In genomic region chr5:95962785-95963184, GRCh38 we compare ENCODE assay signal across 8 cellular contexts. TPM values are rescaled to one million over a fixed set of nuclear protein-coding genes. Genes with fewer than 3 reads are reported as not detected.
DNase-seq lines count a peak whose midpoint lies in the region; ATAC-seq, FAIRE-seq and TF ChIP-seq lines count a peak whose summit lies in the region.

No MANE protein-coding gene starts in this region.

- FAIRE-seq in urothelium cell line (lab: Jason Lieb, UNC): no peak

- peak overlapping the region in 1 of 2 experiments; percentile 83 for H2BK12ac ChIP-seq in mesenchymal stem cell (ENCODE audit: low read length in 2 of 2)

- WGBS in mesenchymal stem cell: 55% methylated on average over 4 of the region's 6 CpGs

- H3K4me3 Mint-ChIP-seq in activated naive CD4-positive, alpha-beta T cell treated with anti-CD3 and anti-CD28 coated beads, Interleukin-2, amount 50 U/mL, for 24 hours: peak overlapping the region; percentile 95

- TF ChIP-seq CTCF in brain microvascular endothelial cell (IDR thresholded peaks at IDR 0.05; ENCODE audit: low read depth, low read length, missing control alignments): no peak

- no peaks in the 10 kb centered on the region for H3K27me3 ChIP-seq in brain microvascular endothelial cell (replicated peaks)
- no peaks in the 10 kb centered on the region for H3K27me3 ChIP-seq in mesenchymal stem cell (ENCODE audit: control insufficient read depth in 1 of 2, insufficient read depth in 1 of 2, low read length in 2 of 2)

- H3K18ac ChIP-seq in mesenchymal stem cell (ENCODE audit: low read depth in 1 of 2, low read length in 2 of 2): no peak overlapping the region

- no peak for ATAC-seq in GM21723 (IDR thresholded peaks at IDR 0.05; ENCODE audit: unreplicated experiment)

- no peak for DNase-seq in activated naive CD4-positive, alpha-beta T cell (lab: John Stamatoyannopoulos, UW)
- DNase-seq in brain microvascular endothelial cell: peak; percentile 29
- no peak for DNase-seq in mesenchymal stem cell
- peak; percentile 38 for DNase-seq in urothelium cell line (ENCODE audit: low spot score)
- DNase-seq in G401 (ENCODE audit: low spot score): no peak
- no peak for DNase-seq in HK-2 (ENCODE audit: unreplicated experiment)

- no peak overlapping the region for H3K4ac ChIP-seq in mesenchymal stem cell (ENCODE audit: low read depth in 1 of 2, low read length in 2 of 2)

- H3K14ac ChIP-seq in mesenchymal stem cell (ENCODE audit: low read length in 2 of 2): no peak overlapping the region

- H3K9me3 ChIP-seq in mesenchymal stem cell (ENCODE audit: control insufficient read depth, low read length): no peaks in the 10 kb centered on the region

- in situ Hi-C loops in brain microvascular endothelial cell (cut with HindIII; ENCODE audit: low pct_ligation_motif_present, low sequenced_read_pairs) (no loop called here), G401 (cut with HindIII; ENCODE audit: low sequenced_read_pairs) (no loop called here)

- H4K8ac ChIP-seq in mesenchymal stem cell (ENCODE audit: low read length): no peak overlapping the region

- H3K23ac ChIP-seq in mesenchymal stem cell (ENCODE audit: low read length in 2 of 2): no peak overlapping the region

- peaks cover 10% of the 10 kb centered on the region for H3K4me1 ChIP-seq in mesenchymal stem cell (ENCODE audit: control insufficient read depth, insufficient read depth, low read depth, low read length)

- no peak overlapping the region for H2AFZ ChIP-seq in mesenchymal stem cell (ENCODE audit: low read depth, low read length)

- no peak overlapping the region for H4K91ac ChIP-seq in mesenchymal stem cell (ENCODE audit: low read length)

- peak overlapping the region; percentile 5 for H3K27ac Mint-ChIP-seq in activated naive CD4-positive, alpha-beta T cell treated with anti-CD3 and anti-CD28 coated beads, Interleukin-2, amount 50 U/mL, for 24 hours

- H3K9me3 Mint-ChIP-seq in activated naive CD4-positive, alpha-beta T cell treated with anti-CD3 and anti-CD28 coated beads, Interleukin-2, amount 50 U/mL, for 24 hours: no peaks in the 10 kb centered on the region

- peak overlapping the region; percentile 83 for H3K9ac ChIP-seq in mesenchymal stem cell (ENCODE audit: low read length)

- no peak overlapping the region for H2AK5ac ChIP-seq in mesenchymal stem cell (ENCODE audit: low read length, severe bottlenecking)

- H3K36me3 Mint-ChIP-seq in activated naive CD4-positive, alpha-beta T cell treated with anti-CD3 and anti-CD28 coated beads, Interleukin-2, amount 50 U/mL, for 24 hours: no peaks in the 10 kb centered on the region

- H3K27me3 Mint-ChIP-seq in activated naive CD4-positive, alpha-beta T cell treated with anti-CD3 and anti-CD28 coated beads, Interleukin-2, amount 50 U/mL, for 24 hours: peaks cover 1% of the 10 kb centered on the region

- no peak overlapping the region for H2BK5ac ChIP-seq in mesenchymal stem cell (ENCODE audit: low read depth, low read length, poor library complexity, severe bottlenecking)

- no peak overlapping the region for H2BK120ac ChIP-seq in mesenchymal stem cell (ENCODE audit: low read depth, low read length)

- H3K36me3 ChIP-seq in brain microvascular endothelial cell (replicated peaks) (no peaks in the 10 kb centered on the region), mesenchymal stem cell (ENCODE audit: control insufficient read depth in 1 of 2, insufficient read depth in 2 of 2, low read depth in 1 of 2, low read length in 2 of 2) (no peaks in the 10 kb centered on the region)

- H3K4me1 Mint-ChIP-seq in activated naive CD4-positive, alpha-beta T cell treated with anti-CD3 and anti-CD28 coated beads, Interleukin-2, amount 50 U/mL, for 24 hours: peaks cover 43% of the 10 kb centered on the region

- peak overlapping the region; percentile 96 for H3K27ac ChIP-seq in brain microvascular endothelial cell
- H3K27ac ChIP-seq in mesenchymal stem cell (ENCODE audit: low read length, poor library complexity, severe bottlenecking): peak overlapping the region; percentile 61

- H2BK15ac ChIP-seq in mesenchymal stem cell (ENCODE audit: low read depth, poor library complexity, severe bottlenecking): no peak overlapping the region

- peaks cover 6% of the 10 kb centered on the region for H3K79me1 ChIP-seq in mesenchymal stem cell (replicated peaks; ENCODE audit: low read length, poor library complexity, severe bottlenecking)

- H3K4me3 ChIP-seq in brain microvascular endothelial cell (ENCODE audit: low read depth, low read length) (no peak overlapping the region), mesenchymal stem cell (ENCODE audit: insufficient read depth in 1 of 2, low read depth in 1 of 2, low read length in 2 of 2) (peak overlapping the region in 1 of 2 experiments; percentile 95)

- H3K4me2 ChIP-seq in mesenchymal stem cell (ENCODE audit: low read length, poor library complexity, severe bottlenecking): no peak overlapping the region

RNA-seq across cellular contexts. Expression of gene ELL2, which starts 1.1 kb away (rescaled TPM):
- polyA plus RNA-seq in mesenchymal stem cell (2013, experiment 1 of 2): 31.5 TPM
- polyA plus RNA-seq in mesenchymal stem cell (2013, experiment 2 of 2): 32.3 TPM
- 0.54 and 1.5 TPM in 2 replicates for total RNA-seq in G401 (2014; rRNA removed; shearing (Covaris generic))

Comparison
In these comparisons a context has a peak if more than half of its experiments do, and no peak if none do; other contexts are left out.
1. DNase-seq: peak in brain microvascular endothelial cell (single experiment) and urothelium cell line (single experiment); none in activated naive CD4-positive, alpha-beta T cell (0 of 4), mesenchymal stem cell (single experiment), G401 (single experiment) and HK-2 (single experiment).